In the genomic region with DNA sequence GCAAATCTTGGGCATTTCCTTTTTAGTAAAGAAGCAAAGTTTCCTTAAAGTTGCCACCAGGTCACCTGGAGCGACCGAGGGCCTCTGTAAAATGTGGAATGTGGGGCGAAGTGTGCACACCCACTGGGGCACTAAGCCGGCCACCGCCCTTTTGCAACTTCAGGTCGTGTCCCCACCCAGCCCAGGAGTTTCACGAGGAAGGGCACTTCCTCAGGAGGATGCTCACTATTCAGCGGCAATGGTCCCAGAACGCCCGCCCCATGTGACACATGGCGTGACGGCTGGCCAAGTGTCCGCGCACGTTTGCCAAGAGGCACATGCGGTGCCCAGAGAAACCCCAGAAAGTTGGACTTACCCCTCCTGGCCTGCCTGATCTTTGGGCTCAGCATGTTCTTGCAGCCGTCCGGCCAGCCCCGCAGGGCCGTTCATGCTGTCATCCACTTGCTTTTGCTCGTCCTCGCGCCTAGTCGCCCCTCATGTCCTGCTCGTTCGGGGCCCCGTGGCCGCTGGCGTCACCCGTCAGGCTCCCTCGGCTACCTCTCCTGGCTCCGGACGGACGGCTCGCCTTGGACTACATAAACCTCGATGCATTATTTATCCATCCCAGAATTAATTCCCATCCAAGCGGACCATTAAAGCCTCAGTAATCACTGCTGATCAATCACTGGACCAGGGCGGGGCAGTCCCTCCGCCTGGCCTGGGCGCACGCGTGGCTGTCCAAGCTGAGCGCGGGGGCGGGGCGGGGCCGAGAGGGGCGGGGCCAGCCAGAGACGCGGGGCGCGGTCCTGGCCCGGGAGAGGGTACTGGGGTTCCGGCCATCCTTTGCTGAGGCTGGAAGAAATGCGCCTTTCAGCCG, we compare ENCODE assay signal across 8 cellular contexts. TPM values are rescaled to one million over a fixed set of nuclear protein-coding genes. Genes with fewer than 3 reads are reported as not detected.
DNase-seq lines count a peak whose midpoint lies in the region; ATAC-seq and TF ChIP-seq lines count a peak whose summit lies in the region.

Gene ARHGAP22, minus strand, starts transcription at position 666 of the 856 bp plus-strand sequence. Its CDS starts 277 bp downstream, at position 389.

- DNase-seq in Caki2 (ENCODE audit: low read depth): peak; percentile 43
- no peak for DNase-seq in HFFc6
- peak in 42 of 56 donors; percentile 22 to 77 (median 58) for DNase-seq in amygdala (lab: John Stamatoyannopoulos, UW)
- DNase-seq in left ventricle myocardium inferior: peak; percentile 75
- peak; percentile 86 for DNase-seq in posterior vena cava (ENCODE audit: low spot score)
- no peak for DNase-seq in UCSD-AML1 (lab: John Stamatoyannopoulos, UW; ENCODE audit: unreplicated experiment)

- peak within 1 kb of the TSS; percentile 71 for H3K4me3 ChIP-seq in left ventricle myocardium inferior

- in situ Hi-C loops in Caki2 (cut with HindIII; ENCODE audit: low pct_unique_long_range_greater_than_20kb, low sequenced_read_pairs): no loop called here

- H3K36me3 ChIP-seq in left ventricle myocardium inferior: no peaks in the 10 kb centered on the region

- H3K4me1 ChIP-seq in left ventricle myocardium inferior: peaks cover 50% of the 10 kb centered on the region

- peaks cover 28% of the 10 kb centered on the region for H3K36me3 Mint-ChIP-seq in HFFc6 (ENCODE audit: low read depth)

- no peaks in the 10 kb centered on the region for H3K9me3 Mint-ChIP-seq in HFFc6

- intact Hi-C loops in left ventricle myocardium inferior (cut with micrococcal nuclease): loop anchor here (10.0 kb wide), 1 partner anchor 50 kb away; no protein-coding TSS in a partner anchor
- intact Hi-C loops in posterior vena cava (cut with DNase I): no loop called here

- no peaks in the 10 kb centered on the region for H3K9me3 ChIP-seq in left ventricle myocardium inferior (replicated peaks)

- peaks cover 88% of the 10 kb centered on the region for H3K4me1 Mint-ChIP-seq in HFFc6 (ENCODE audit: low read depth)

- H3K4me3 Mint-ChIP-seq in HFFc6: peak within 1 kb of the TSS; percentile 95

- peak within 1 kb of the TSS; percentile 65 for H3K27ac ChIP-seq in left ventricle myocardium inferior (replicated peaks)

- ATAC-seq in HG03439 (IDR thresholded peaks at IDR 0.05; ENCODE audit: unreplicated experiment): no peak
- no peak for ATAC-seq in HG02571 (IDR thresholded peaks at IDR 0.05; ENCODE audit: unreplicated experiment)

- H3K27ac Mint-ChIP-seq in HFFc6: peak within 1 kb of the TSS; percentile 93

- H3K27me3 Mint-ChIP-seq in HFFc6 (ENCODE audit: insufficient read depth): no peaks in the 10 kb centered on the region

- TF ChIP-seq CTCF in HFFc6 (IDR thresholded peaks at IDR 0.05) (no peak), left ventricle myocardium inferior (IDR thresholded peaks at IDR 0.05; ENCODE audit: borderline replicate concordance) (no peak)

- peaks cover 31% of the 10 kb centered on the region for H3K27me3 ChIP-seq in left ventricle myocardium inferior (ENCODE audit: low read depth)

RNA-seq across cellular contexts. Expression of gene ARHGAP22, which starts in this region (rescaled TPM):
- total RNA-seq in Caki2 (2014; rRNA removed; shearing (Covaris generic); ENCODE audit: low replicate concordance): 3.5 and 14.8 TPM in 2 replicates
- total RNA-seq in HFFc6 (2021; fragmentation: NEBNext Ultra II Directional; extraction: Animal tissue kit (Norgen Biotek cat#: 25700)): 100 to 1,000 TPM in 1 of 6 experiments, 10 to 100 TPM in 5; 74.3 to 117 (median 95.7) TPM
- 3.8 TPM for total RNA-seq in left ventricle myocardium inferior
- 10 to 100 TPM in 1 of 2 donors, 1 to 10 TPM in 1; 9.8 to 13.4 TPM for total RNA-seq in posterior vena cava

Comparison
In these comparisons a context has a peak if more than half of its experiments do, and no peak if none do; other contexts are left out.
1. DNase-seq: peak in Caki2 (single experiment), amygdala (42 of 56), left ventricle myocardium inferior (single experiment) and posterior vena cava (single experiment); none in HFFc6 (single experiment) and UCSD-AML1 (single experiment).